Comparison of ENCODE assay signal across 12 cellular contexts in genomic region chr2:205733648-205734047, GRCh38. TPM values are rescaled to one million over a fixed set of nuclear protein-coding genes. Genes with fewer than 3 reads are reported as not detected.
DNase-seq lines count a peak whose midpoint lies in the region; TF ChIP-seq lines count a peak whose summit lies in the region.
"Had no signal": no experiment of that assay in that cellular context is flagged by ENCODE, and none has a peak within 500 bp of the region (broad histone marks: within the 10 kb centered on the region; RNA-seq: fewer than 3 reads in every experiment).

No MANE protein-coding gene starts in this region.

- H3K36me3 ChIP-seq in HUES48 (ENCODE audit: control insufficient read depth, insufficient read depth, low read length), result 0 out of 2 replicates have a peak, but pooled peaks cover 6% of the 10 kb centered on the region
- H3K36me3 ChIP-seq in muscle layer of colon (ENCODE audit: insufficient read depth, low read length), result peaks cover 70% of the 10 kb centered on the region
- H3K36me3 ChIP-seq in HAP-1 (replicated peaks), result no peaks in the 10 kb centered on the region
- H3K36me3 ChIP-seq: thyroid gland had no signal

- peaks cover 11% of the 10 kb centered on the region for H3K36me3 Mint-ChIP-seq in chondrocyte (ENCODE audit: low read depth)
- no peaks in the 10 kb centered on the region for H3K36me3 Mint-ChIP-seq in activated CD4-positive, alpha-beta memory T cell treated with anti-CD3 and anti-CD28 coated beads, Interleukin-2, amount 10 ng/mL, durations not matched to agents 7 days and 5 days (ENCODE audit: low read depth)

- CTCF ChIA-PET in activated CD4-positive, alpha-beta memory T cell treated with anti-CD3 and anti-CD28 coated beads, Interleukin-2, amount 10 ng/mL, durations not matched to agents 7 days and 5 days (lab: Charles Lee), result no interaction called here

- DNase-seq in chondrocyte (ENCODE audit: low spot score), result no peak
- DNase-seq in substantia nigra (lab: John Stamatoyannopoulos, UW), result no peak
- DNase-seq in HAP-1 (ENCODE audit: low spot score in 2 of 2), result no peak
- DNase-seq in kidney glomerular epithelial cell (lab: John Stamatoyannopoulos, UW), result no peak
- no peak for DNase-seq in NCI-H1417 treated with DMSO at 0.1 percent for 48 hours (lab: John Stamatoyannopoulos, UW)
- DNase-seq in activated CD4-positive, alpha-beta memory T cell treated with anti-CD3 and anti-CD28 coated beads, Interleukin-2, amount 10 ng/mL, durations not matched to agents 7 days and 5 days, result no peak
- DNase-seq: activated naive CD4-positive, alpha-beta T cell treated with anti-CD3 and anti-CD28 coated beads for 36 hours; MV-4-11; stimulated activated CD4-positive, alpha-beta T cell treated with anti-CD3 and anti-CD28 coated beads, Interleukin-15, amount 100 ng/mL, for 24 hours had no signal

- H3K4me1 ChIP-seq in HUES48 (ENCODE audit: control insufficient read depth, insufficient read depth, low read length) (peaks cover 51% of the 10 kb centered on the region), muscle layer of colon (ENCODE audit: insufficient read depth, low read length) (peaks cover 68% of the 10 kb centered on the region), HAP-1 (peaks cover 3% of the 10 kb centered on the region)

- H3K4me1 Mint-ChIP-seq in chondrocyte (ENCODE audit: low read depth), result peaks cover 56% of the 10 kb centered on the region
- H3K4me1 Mint-ChIP-seq in activated CD4-positive, alpha-beta memory T cell treated with anti-CD3 and anti-CD28 coated beads, Interleukin-2, amount 10 ng/mL, durations not matched to agents 7 days and 5 days, result no peaks in the 10 kb centered on the region

- in situ Hi-C loops in HAP-1 (cut with MboI; ENCODE audit: low sequenced_read_pairs), result no loop called here

- H3K4me3 Mint-ChIP-seq in chondrocyte (ENCODE audit: unreplicated experiment), result no peak overlapping the region
- no peak overlapping the region for H3K4me3 Mint-ChIP-seq in activated CD4-positive, alpha-beta memory T cell treated with anti-CD3 and anti-CD28 coated beads, Interleukin-2, amount 10 ng/mL, durations not matched to agents 7 days and 5 days
- H3K4me3 Mint-ChIP-seq: activated naive CD4-positive, alpha-beta T cell treated with anti-CD3 and anti-CD28 coated beads for 36 hours had no signal

- H3K27me3 ChIP-seq in HUES48 (ENCODE audit: control insufficient read depth, insufficient read depth, low read length), result no peaks in the 10 kb centered on the region
- no peaks in the 10 kb centered on the region for H3K27me3 ChIP-seq in muscle layer of colon (ENCODE audit: control insufficient read depth in 1 of 2, insufficient read depth in 2 of 2, low read length in 2 of 2)
- H3K27me3 ChIP-seq in HAP-1 (ENCODE audit: low read depth), result no peaks in the 10 kb centered on the region
- H3K27me3 ChIP-seq: thyroid gland had no signal

- H3K4me3 ChIP-seq in HUES48 (ENCODE audit: low read depth, low read length) (no peak overlapping the region), muscle layer of colon (ENCODE audit: low read depth in 1 of 2, low read length in 2 of 2) (peak overlapping the region in 1 of 2 donors; percentile 16), HAP-1 (no peak overlapping the region)
- H3K4me3 ChIP-seq: thyroid gland had no signal

- peak overlapping the region; percentile 63 for H3K27ac ChIP-seq in HUES48 (ENCODE audit: low read depth, low read length)
- peak overlapping the region; percentile 87 for H3K27ac ChIP-seq in muscle layer of colon (ENCODE audit: low read depth, low read length)
- peak overlapping the region; percentile 47 for H3K27ac ChIP-seq in substantia nigra (ENCODE audit: low read depth, low read length, poor library complexity, severe bottlenecking)

- no peaks in the 10 kb centered on the region for H3K27me3 Mint-ChIP-seq in chondrocyte (ENCODE audit: low read depth)
- no peaks in the 10 kb centered on the region for H3K27me3 Mint-ChIP-seq in activated CD4-positive, alpha-beta memory T cell treated with anti-CD3 and anti-CD28 coated beads, Interleukin-2, amount 10 ng/mL, durations not matched to agents 7 days and 5 days

- H3K9me3 ChIP-seq in HUES48 (ENCODE audit: control insufficient read depth, insufficient read depth, low read length) (no peaks in the 10 kb centered on the region), muscle layer of colon (ENCODE audit: low read length) (no peaks in the 10 kb centered on the region), HAP-1 (no peaks in the 10 kb centered on the region)
- H3K9me3 ChIP-seq: thyroid gland had no signal

- H3K9ac ChIP-seq in HUES48 (ENCODE audit: low read depth, low read length) (no peak overlapping the region), muscle layer of colon (ENCODE audit: low read length) (no peak overlapping the region)

- peak overlapping the region; percentile 79 for H3K27ac Mint-ChIP-seq in chondrocyte (ENCODE audit: unreplicated experiment)
- H3K27ac Mint-ChIP-seq in activated CD4-positive, alpha-beta memory T cell treated with anti-CD3 and anti-CD28 coated beads, Interleukin-2, amount 10 ng/mL, durations not matched to agents 7 days and 5 days, result no peak overlapping the region
- H3K27ac Mint-ChIP-seq: activated naive CD4-positive, alpha-beta T cell treated with anti-CD3 and anti-CD28 coated beads for 36 hours had no signal

- H3K9me3 Mint-ChIP-seq in chondrocyte (ENCODE audit: low read depth), result no peaks in the 10 kb centered on the region
- H3K9me3 Mint-ChIP-seq in activated CD4-positive, alpha-beta memory T cell treated with anti-CD3 and anti-CD28 coated beads, Interleukin-2, amount 10 ng/mL, durations not matched to agents 7 days and 5 days, result no peaks in the 10 kb centered on the region
- H3K9me3 Mint-ChIP-seq: activated naive CD4-positive, alpha-beta T cell treated with anti-CD3 and anti-CD28 coated beads for 36 hours had no signal

- POLR2A ChIA-PET in activated CD4-positive, alpha-beta memory T cell treated with anti-CD3 and anti-CD28 coated beads, Interleukin-2, amount 10 ng/mL, durations not matched to agents 7 days and 5 days (lab: Charles Lee), result no interaction called here

- TF ChIP-seq CTCF in chondrocyte (IDR thresholded peaks at IDR 0.05), result no peak

RNA-seq across cellular contexts. Expression of gene NRP2, which starts 51.3 kb away (rescaled TPM):
- total RNA-seq in chondrocyte, result 31.7 to 83.7 TPM (median 34.5 TPM) in 3 replicates
- total RNA-seq in activated CD4-positive, alpha-beta memory T cell treated with anti-CD3 and anti-CD28 coated beads, Interleukin-2, amount 10 ng/mL, durations not matched to agents 7 days and 5 days, result 1 to 10 TPM; 1.4 to 2.3 TPM
